17 cellular contexts compared by ENCODE assay signal in genomic region chr1:41913025-41913424, GRCh38. TPM values are rescaled to one million over a fixed set of nuclear protein-coding genes. Genes with fewer than 3 reads are reported as not detected.
A peak's percentile ranks its signal among the peaks of the same experiment; 100 is the strongest.
DNase-seq lines count a peak whose midpoint lies in the region; ATAC-seq, FAIRE-seq and TF ChIP-seq lines count a peak whose summit lies in the region.
"Had no signal": no experiment of that assay in that cellular context is flagged by ENCODE, and none has a peak within 500 bp of the region (broad histone marks: within the 10 kb centered on the region; RNA-seq: fewer than 3 reads in every experiment).

No MANE protein-coding gene starts in this region.

- no peak overlapping the region for H3K27ac ChIP-seq in left lung
- no peak overlapping the region for H3K27ac ChIP-seq in kidney (ENCODE audit: low read depth in 2 of 2, low read length in 2 of 2)
- H3K27ac ChIP-seq: thyroid gland had no signal

- peaks cover 0 to 11% of the 10 kb centered on the region in 2 donors for H3K27me3 ChIP-seq in left lung
- H3K27me3 ChIP-seq: thyroid gland had no signal

- peak; percentile 54 for DNase-seq in COLO668 (lab: John Stamatoyannopoulos, UW; ENCODE audit: unreplicated experiment)
- peak; percentile 85 for DNase-seq in DMS79 treated with DMSO at 0.1 percent for 48 hours (lab: John Stamatoyannopoulos, UW)
- DNase-seq in NCI-H345 (lab: John Stamatoyannopoulos, UW): peak; percentile 72
- DNase-seq in left lung: no peak
- DNase-seq in kidney: no peak
- DNase-seq in kidney tubule cell (ENCODE audit: low spot score): no peak
- DNase-seq: activated B cell treated with CpG ODN at 0.5 μM for 24 hours; activated CD4-positive, alpha-beta T cell treated with anti-CD3 and anti-CD28 coated beads, Interleukin-2, amount 50 U/mL, for 48 hours; activated T-cell treated with anti-CD3 and anti-CD28 coated beads for 4 hours; cortex of kidney; GDM1; stimulated activated CD4-positive, alpha-beta T cell treated with anti-CD3 and anti-CD28 coated beads, Interleukin-2, amount 100 ng/mL, for 48 hours; thyroid gland had no signal

- H3K4me3 ChIP-seq in left lung (no peak overlapping the region), kidney (ENCODE audit: low read length in 2 of 2) (no peak overlapping the region)
- H3K4me3 ChIP-seq: HAP-1, thyroid gland had no signal

- no peak for FAIRE-seq in kidney (lab: Jason Lieb, UNC)
- FAIRE-seq: bronchial epithelial cell, keratinocyte had no signal

- no peaks in the 10 kb centered on the region for H3K9me3 ChIP-seq in left lung
- H3K9me3 ChIP-seq in kidney (ENCODE audit: control insufficient read depth in 1 of 2, low read length in 2 of 2): no peaks in the 10 kb centered on the region
- H3K9me3 ChIP-seq: HAP-1, thyroid gland had no signal

- intact Hi-C loops in left lung (cut with DNase I): no loop called here
- intact Hi-C loops in kidney (cut with DNase I): no loop called here

- H3K4me1 ChIP-seq in left lung: peaks cover 3 to 27% of the 10 kb centered on the region in 2 donors
- peaks cover 14 to 16% of the 10 kb centered on the region in 2 donors for H3K4me1 ChIP-seq in kidney (ENCODE audit: control insufficient read depth in 1 of 2, insufficient read depth in 1 of 2, low read depth in 1 of 2, low read length in 2 of 2)
- H3K4me1 ChIP-seq: HAP-1 had no signal

- H3K36me3 ChIP-seq in left lung (no peaks in the 10 kb centered on the region), kidney (ENCODE audit: control insufficient read depth in 1 of 2, insufficient read depth in 2 of 2, low read length in 2 of 2) (no peaks in the 10 kb centered on the region)
- H3K36me3 ChIP-seq: HAP-1, thyroid gland had no signal

- TF ChIP-seq CTCF in left lung (IDR thresholded peaks at IDR 0.05) (no peak), kidney (IDR thresholded peaks at IDR 0.05; ENCODE audit: borderline replicate concordance, extremely low read depth, insufficient read depth) (no peak)

- no peak overlapping the region for H3K9ac ChIP-seq in kidney (ENCODE audit: low read length in 2 of 2)

- ATAC-seq in left lung (peak; percentile 57), GM18861 (IDR thresholded peaks at IDR 0.05; ENCODE audit: unreplicated experiment) (no peak)

RNA-seq across cellular contexts. Expression of gene HIVEP3, which starts 5.7 kb away (rescaled TPM):
- total RNA-seq in left lung (10 to 100 TPM in 1 of 2 donors, 1 to 10 TPM in 1; 9.8 to 15.6 TPM), kidney (11.0 TPM)
- polyA plus RNA-seq in kidney (ENCODE audit: insufficient read depth, low read depth, low replicate concordance): 3.5 TPM

Comparison
In these comparisons a context has a peak if more than half of its experiments do, and no peak if none do; other contexts are left out.
1. DNase-seq: peak in COLO668 (single experiment), DMS79 treated with DMSO at 0.1 percent for 48 hours (single experiment) and NCI-H345 (single experiment); none in left lung (0 of 2), kidney (single experiment) and kidney tubule cell (single experiment).